2 cellular contexts compared by ENCODE assay signal in the genomic region with DNA sequence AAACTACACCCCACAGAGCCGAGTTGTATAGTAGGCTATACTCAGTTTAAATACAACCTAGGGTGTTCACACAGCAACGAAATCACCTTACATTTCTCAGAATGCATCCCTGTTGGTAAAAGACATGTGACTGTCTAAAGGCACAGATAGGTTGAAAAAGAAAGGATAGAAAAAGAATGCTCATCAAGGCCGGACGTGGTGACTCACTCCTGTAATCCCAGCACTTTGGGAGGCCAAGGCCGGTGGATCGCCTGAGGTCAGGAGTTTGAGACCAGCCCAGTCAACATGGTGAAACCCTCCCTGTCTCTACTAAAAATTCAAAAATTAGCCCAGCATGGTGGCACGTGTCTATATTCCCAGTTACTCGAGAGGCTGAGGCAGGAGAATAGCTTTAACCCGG.
TF ChIP-seq lines count a peak whose summit lies in the region.

No MANE protein-coding gene starts in this region.

TF ChIP-seq in K562, 482 proteins besides CTCF, POLR2A, EP300 and RAD21 (continued from another document):
- no peak for TF ChIP-seq ZNF282 (CRISPR knock-in tag; IDR thresholded peaks at IDR 0.05)
TF ChIP-seq in K562: peak in this region for 1.

TF ChIP-seq in GM23338, 12 proteins besides CTCF, POLR2A, EP300 and RAD21 (continued from another document):
- TF ChIP-seq, protein P1, sequence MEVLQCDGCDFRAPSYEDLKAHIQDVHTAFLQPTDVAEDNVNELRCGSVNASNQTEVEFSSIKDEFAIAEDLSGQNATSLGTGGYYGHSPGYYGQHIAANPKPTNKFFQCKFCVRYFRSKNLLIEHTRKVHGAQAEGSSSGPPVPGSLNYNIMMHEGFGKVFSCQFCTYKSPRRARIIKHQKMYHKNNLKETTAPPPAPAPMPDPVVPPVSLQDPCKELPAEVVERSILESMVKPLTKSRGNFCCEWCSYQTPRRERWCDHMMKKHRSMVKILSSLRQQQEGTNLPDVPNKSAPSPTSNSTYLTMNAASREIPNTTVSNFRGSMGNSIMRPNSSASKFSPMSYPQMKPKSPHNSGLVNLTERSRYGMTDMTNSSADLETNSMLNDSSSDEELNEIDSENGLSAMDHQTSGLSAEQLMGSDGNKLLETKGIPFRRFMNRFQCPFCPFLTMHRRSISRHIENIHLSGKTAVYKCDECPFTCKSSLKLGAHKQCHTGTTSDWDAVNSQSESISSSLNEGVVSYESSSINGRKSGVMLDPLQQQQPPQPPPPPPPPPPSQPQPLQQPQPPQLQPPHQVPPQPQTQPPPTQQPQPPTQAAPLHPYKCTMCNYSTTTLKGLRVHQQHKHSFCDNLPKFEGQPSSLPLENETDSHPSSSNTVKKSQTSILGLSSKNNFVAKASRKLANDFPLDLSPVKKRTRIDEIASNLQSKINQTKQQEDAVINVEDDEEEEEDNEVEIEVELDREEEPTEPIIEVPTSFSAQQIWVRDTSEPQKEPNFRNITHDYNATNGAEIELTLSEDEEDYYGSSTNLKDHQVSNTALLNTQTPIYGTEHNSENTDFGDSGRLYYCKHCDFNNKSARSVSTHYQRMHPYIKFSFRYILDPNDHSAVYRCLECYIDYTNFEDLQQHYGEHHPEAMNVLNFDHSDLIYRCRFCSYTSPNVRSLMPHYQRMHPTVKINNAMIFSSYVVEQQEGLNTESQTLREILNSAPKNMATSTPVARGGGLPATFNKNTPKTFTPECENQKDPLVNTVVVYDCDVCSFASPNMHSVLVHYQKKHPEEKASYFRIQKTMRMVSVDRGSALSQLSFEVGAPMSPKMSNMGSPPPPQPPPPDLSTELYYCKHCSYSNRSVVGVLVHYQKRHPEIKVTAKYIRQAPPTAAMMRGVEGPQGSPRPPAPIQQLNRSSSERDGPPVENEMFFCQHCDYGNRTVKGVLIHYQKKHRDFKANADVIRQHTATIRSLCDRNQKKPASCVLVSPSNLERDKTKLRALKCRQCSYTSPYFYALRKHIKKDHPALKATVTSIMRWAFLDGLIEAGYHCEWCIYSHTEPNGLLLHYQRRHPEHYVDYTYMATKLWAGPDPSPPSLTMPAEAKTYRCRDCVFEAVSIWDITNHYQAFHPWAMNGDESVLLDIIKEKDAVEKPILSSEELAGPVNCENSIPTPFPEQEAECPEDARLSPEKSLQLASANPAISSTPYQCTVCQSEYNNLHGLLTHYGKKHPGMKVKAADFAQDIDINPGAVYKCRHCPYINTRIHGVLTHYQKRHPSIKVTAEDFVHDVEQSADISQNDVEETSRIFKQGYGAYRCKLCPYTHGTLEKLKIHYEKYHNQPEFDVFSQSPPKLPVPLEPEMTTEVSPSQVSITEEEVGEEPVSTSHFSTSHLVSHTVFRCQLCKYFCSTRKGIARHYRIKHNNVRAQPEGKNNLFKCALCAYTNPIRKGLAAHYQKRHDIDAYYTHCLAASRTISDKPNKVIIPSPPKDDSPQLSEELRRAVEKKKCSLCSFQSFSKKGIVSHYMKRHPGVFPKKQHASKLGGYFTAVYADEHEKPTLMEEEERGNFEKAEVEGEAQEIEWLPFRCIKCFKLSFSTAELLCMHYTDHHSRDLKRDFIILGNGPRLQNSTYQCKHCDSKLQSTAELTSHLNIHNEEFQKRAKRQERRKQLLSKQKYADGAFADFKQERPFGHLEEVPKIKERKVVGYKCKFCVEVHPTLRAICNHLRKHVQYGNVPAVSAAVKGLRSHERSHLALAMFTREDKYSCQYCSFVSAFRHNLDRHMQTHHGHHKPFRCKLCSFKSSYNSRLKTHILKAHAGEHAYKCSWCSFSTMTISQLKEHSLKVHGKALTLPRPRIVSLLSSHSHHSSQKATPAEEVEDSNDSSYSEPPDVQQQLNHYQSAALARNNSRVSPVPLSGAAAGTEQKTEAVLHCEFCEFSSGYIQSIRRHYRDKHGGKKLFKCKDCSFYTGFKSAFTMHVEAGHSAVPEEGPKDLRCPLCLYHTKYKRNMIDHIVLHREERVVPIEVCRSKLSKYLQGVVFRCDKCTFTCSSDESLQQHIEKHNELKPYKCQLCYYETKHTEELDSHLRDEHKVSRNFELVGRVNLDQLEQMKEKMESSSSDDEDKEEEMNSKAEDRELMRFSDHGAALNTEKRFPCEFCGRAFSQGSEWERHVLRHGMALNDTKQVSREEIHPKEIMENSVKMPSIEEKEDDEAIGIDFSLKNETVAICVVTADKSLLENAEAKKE (CRISPR knock-in tag; IDR thresholded peaks at IDR 0.05): no peak
- no peak for TF ChIP-seq STAT1 (IDR thresholded peaks at IDR 0.05; ENCODE audit: unreplicated experiment)
- TF ChIP-seq, protein P2, sequence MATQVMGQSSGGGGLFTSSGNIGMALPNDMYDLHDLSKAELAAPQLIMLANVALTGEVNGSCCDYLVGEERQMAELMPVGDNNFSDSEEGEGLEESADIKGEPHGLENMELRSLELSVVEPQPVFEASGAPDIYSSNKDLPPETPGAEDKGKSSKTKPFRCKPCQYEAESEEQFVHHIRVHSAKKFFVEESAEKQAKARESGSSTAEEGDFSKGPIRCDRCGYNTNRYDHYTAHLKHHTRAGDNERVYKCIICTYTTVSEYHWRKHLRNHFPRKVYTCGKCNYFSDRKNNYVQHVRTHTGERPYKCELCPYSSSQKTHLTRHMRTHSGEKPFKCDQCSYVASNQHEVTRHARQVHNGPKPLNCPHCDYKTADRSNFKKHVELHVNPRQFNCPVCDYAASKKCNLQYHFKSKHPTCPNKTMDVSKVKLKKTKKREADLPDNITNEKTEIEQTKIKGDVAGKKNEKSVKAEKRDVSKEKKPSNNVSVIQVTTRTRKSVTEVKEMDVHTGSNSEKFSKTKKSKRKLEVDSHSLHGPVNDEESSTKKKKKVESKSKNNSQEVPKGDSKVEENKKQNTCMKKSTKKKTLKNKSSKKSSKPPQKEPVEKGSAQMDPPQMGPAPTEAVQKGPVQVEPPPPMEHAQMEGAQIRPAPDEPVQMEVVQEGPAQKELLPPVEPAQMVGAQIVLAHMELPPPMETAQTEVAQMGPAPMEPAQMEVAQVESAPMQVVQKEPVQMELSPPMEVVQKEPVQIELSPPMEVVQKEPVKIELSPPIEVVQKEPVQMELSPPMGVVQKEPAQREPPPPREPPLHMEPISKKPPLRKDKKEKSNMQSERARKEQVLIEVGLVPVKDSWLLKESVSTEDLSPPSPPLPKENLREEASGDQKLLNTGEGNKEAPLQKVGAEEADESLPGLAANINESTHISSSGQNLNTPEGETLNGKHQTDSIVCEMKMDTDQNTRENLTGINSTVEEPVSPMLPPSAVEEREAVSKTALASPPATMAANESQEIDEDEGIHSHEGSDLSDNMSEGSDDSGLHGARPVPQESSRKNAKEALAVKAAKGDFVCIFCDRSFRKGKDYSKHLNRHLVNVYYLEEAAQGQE (IDR thresholded peaks at IDR 0.05; ENCODE audit: unreplicated experiment): no peak
- no peak for TF ChIP-seq ZNF114 (CRISPR knock-in tag; IDR thresholded peaks at IDR 0.05)
- no peak for TF ChIP-seq NANOG (IDR thresholded peaks at IDR 0.05; ENCODE audit: borderline replicate concordance)
- TF ChIP-seq, protein P3, sequence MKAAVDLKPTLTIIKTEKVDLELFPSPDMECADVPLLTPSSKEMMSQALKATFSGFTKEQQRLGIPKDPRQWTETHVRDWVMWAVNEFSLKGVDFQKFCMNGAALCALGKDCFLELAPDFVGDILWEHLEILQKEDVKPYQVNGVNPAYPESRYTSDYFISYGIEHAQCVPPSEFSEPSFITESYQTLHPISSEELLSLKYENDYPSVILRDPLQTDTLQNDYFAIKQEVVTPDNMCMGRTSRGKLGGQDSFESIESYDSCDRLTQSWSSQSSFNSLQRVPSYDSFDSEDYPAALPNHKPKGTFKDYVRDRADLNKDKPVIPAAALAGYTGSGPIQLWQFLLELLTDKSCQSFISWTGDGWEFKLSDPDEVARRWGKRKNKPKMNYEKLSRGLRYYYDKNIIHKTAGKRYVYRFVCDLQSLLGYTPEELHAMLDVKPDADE (IDR thresholded peaks at IDR 0.05): no peak
